12 cellular contexts compared by ENCODE assay signal in genomic region chr21:45289655-45290515, GRCh38. TPM values are rescaled to one million over a fixed set of nuclear protein-coding genes. Genes with fewer than 3 reads are reported as not detected.
A peak's percentile ranks its signal among the peaks of the same experiment; 100 is the strongest.
DNase-seq lines count a peak whose midpoint lies in the region; ATAC-seq and TF ChIP-seq lines count a peak whose summit lies in the region.
"Had no signal": no experiment of that assay in that cellular context is flagged by ENCODE, and none has a peak within 500 bp of the region (broad histone marks: within the 10 kb centered on the region; RNA-seq: fewer than 3 reads in every experiment).

No MANE protein-coding gene starts in this region.

- no peaks in the 10 kb centered on the region for H3K9me3 ChIP-seq in CD4-positive, alpha-beta T cell (ENCODE audit: control insufficient read depth, low read length)
- H3K9me3 ChIP-seq in breast epithelium, result no peaks in the 10 kb centered on the region
- H3K9me3 ChIP-seq: gastrocnemius medialis, SJSA1 had no signal

- peaks cover 5% of the 10 kb centered on the region for H3K36me3 ChIP-seq in breast epithelium

- TF ChIP-seq POLR2A in breast epithelium (IDR thresholded peaks at IDR 0.05), result no peak

- H3K27ac ChIP-seq in CD4-positive, alpha-beta T cell (ENCODE audit: low read depth, low read length), result peak overlapping the region; percentile 2
- H3K27ac ChIP-seq in breast epithelium, result no peak overlapping the region
- H3K27ac ChIP-seq: gastrocnemius medialis, SJSA1 had no signal

- ATAC-seq in CD4-positive, alpha-beta T cell (ENCODE audit: poor library complexity), result no peak
- ATAC-seq in naive B cell (ENCODE audit: low read depth in 2 of 2) (no peak), GM21447 (IDR thresholded peaks at IDR 0.05; ENCODE audit: unreplicated experiment) (no peak)
- ATAC-seq: gastrocnemius medialis had no signal

- H3K4me3 Mint-ChIP-seq in CD4-positive, alpha-beta T cell, result peak overlapping the region; percentile 81
- H3K4me3 Mint-ChIP-seq in naive B cell, result peak overlapping the region in 6 of 8 donors; percentile 28 to 78 (median 46)

- CTCF ChIA-PET in CD4-positive, alpha-beta T cell (lab: Charles Lee), result interaction anchor here (1.0 kb wide), 1 partner anchor 138 kb away, joined by 3 read pairs; no protein-coding TSS in a partner anchor

- intact Hi-C loops in CD4-positive, alpha-beta T cell (cut with DNase I, micrococcal nuclease), result loop anchor here (2.0 to 10.0 kb wide), 8 partner anchors 137 to 1035 kb away; partner anchors contain the start of genes ADARB1 (in 1 of the 2), C21orf58 (in 1 of the 2), LSS (in 1 of the 2) and PCNT (in 1 of the 2)
- intact Hi-C loops in breast epithelium (cut with DNase I; ENCODE audit: low total_unique reads), result loop anchor here (5.0 kb wide), 1 partner anchor 802 kb away; no protein-coding TSS in a partner anchor

- H3K4me3 ChIP-seq in breast epithelium, result no peak overlapping the region
- H3K4me3 ChIP-seq: gastrocnemius medialis, SJSA1 had no signal

- peak overlapping the region; percentile 76 for H3K27ac Mint-ChIP-seq in CD4-positive, alpha-beta T cell
- H3K27ac Mint-ChIP-seq in naive B cell, result peak overlapping the region in 2 of 6 donors; percentile 42 to 63
- H3K27ac Mint-ChIP-seq: activated naive CD8-positive, alpha-beta T cell treated with anti-CD3 and anti-CD28 coated beads, Interleukin-2, amount 10 ng/mL, durations not matched to agents 7 days and 5 days had no signal

- no peak for TF ChIP-seq CTCF in CD4-positive, alpha-beta T cell (IDR thresholded peaks at IDR 0.05)
- no peak for TF ChIP-seq CTCF in breast epithelium (IDR thresholded peaks at IDR 0.05)

- H3K9me3 Mint-ChIP-seq in CD4-positive, alpha-beta T cell, result no peaks in the 10 kb centered on the region
- no peaks in the 10 kb centered on the region for H3K9me3 Mint-ChIP-seq in naive B cell
- H3K9me3 Mint-ChIP-seq: activated naive CD8-positive, alpha-beta T cell treated with anti-CD3 and anti-CD28 coated beads, Interleukin-2, amount 10 ng/mL, durations not matched to agents 7 days and 5 days had no signal

- no peak for DNase-seq in CD4-positive, alpha-beta T cell
- DNase-seq in M059J (ENCODE audit: low read depth) (peak; percentile 45), breast epithelium (ENCODE audit: low spot score in 2 of 2) (peak; percentile 16 to 49), naive B cell (no peak), epidermal melanocyte (ENCODE audit: insufficient read length, low spot score) (no peak), NCI-H1694 (lab: John Stamatoyannopoulos, UW) (no peak)
- no peak for DNase-seq in activated CD4-positive, alpha-beta T cell treated with anti-CD3 and anti-CD28 coated beads, Interleukin-2, amount 50 U/mL, for 4 hours
- DNase-seq: activated naive CD8-positive, alpha-beta T cell treated with anti-CD3 and anti-CD28 coated beads, Interleukin-2, amount 10 ng/mL, durations not matched to agents 7 days and 5 days; NCI-H2029 had no signal

- H3K36me3 Mint-ChIP-seq in CD4-positive, alpha-beta T cell (ENCODE audit: low read depth), result peaks cover 20% of the 10 kb centered on the region
- H3K36me3 Mint-ChIP-seq in naive B cell, result peaks cover 9% of the 10 kb centered on the region in 2 donors

- peaks cover 14 to 17% of the 10 kb centered on the region in 2 donors for H3K4me1 ChIP-seq in breast epithelium

- H3K27me3 Mint-ChIP-seq in CD4-positive, alpha-beta T cell, result no peaks in the 10 kb centered on the region
- H3K27me3 Mint-ChIP-seq in naive B cell, result peaks cover 0 to 8% (median 5%) of the 10 kb centered on the region in 3 donors
- H3K27me3 Mint-ChIP-seq: activated naive CD8-positive, alpha-beta T cell treated with anti-CD3 and anti-CD28 coated beads, Interleukin-2, amount 10 ng/mL, durations not matched to agents 7 days and 5 days had no signal

- H3K4me1 Mint-ChIP-seq in CD4-positive, alpha-beta T cell (ENCODE audit: low read depth), result peaks cover 46% of the 10 kb centered on the region
- H3K4me1 Mint-ChIP-seq in naive B cell, result peaks cover 16 to 28% (median 21%) of the 10 kb centered on the region in 3 donors

- POLR2A ChIA-PET in CD4-positive, alpha-beta T cell (lab: Charles Lee), result interaction anchor here (1.7 kb wide), 1 partner anchor 148 kb away, joined by 5 read pairs; no protein-coding TSS in a partner anchor

- H3K27me3 ChIP-seq in CD4-positive, alpha-beta T cell (ENCODE audit: control insufficient read depth, insufficient read depth, low read length), result no peaks in the 10 kb centered on the region
- H3K27me3 ChIP-seq in breast epithelium, result no peaks in the 10 kb centered on the region
- H3K27me3 ChIP-seq: SJSA1 had no signal

RNA-seq across cellular contexts. Expression of gene POFUT2, which starts 2.2 kb away (rescaled TPM):
- total RNA-seq in CD4-positive, alpha-beta T cell, result 10 to 100 TPM; 56.6 to 57.2 TPM
- 65.7 and 81.8 TPM in 2 replicates for total RNA-seq in M059J (2014; rRNA removed; shearing (Covaris generic))
- 10 to 100 TPM; 20.0 to 22.9 (median 22.1) TPM for total RNA-seq in breast epithelium
- 10 to 100 TPM in 1 of 6 donors, 1 to 10 TPM in 5; 2.8 to 10.2 (median 5.2) TPM for polyA plus RNA-seq in naive B cell (ENCODE audit: low read depth in 6 of 6)

Comparison
In these comparisons a context has a peak if more than half of its experiments do, and no peak if none do; other contexts are left out.
1. DNase-seq: peak in M059J (single experiment) and breast epithelium (2 of 2); none in CD4-positive, alpha-beta T cell (0 of 10), naive B cell (single experiment), epidermal melanocyte (single experiment), activated CD4-positive, alpha-beta T cell treated with anti-CD3 and anti-CD28 coated beads, Interleukin-2, amount 50 U/mL, for 4 hours (0 of 2) and NCI-H1694 (single experiment).